ENCODE assay signal across 28 cellular contexts in the genomic region with DNA sequence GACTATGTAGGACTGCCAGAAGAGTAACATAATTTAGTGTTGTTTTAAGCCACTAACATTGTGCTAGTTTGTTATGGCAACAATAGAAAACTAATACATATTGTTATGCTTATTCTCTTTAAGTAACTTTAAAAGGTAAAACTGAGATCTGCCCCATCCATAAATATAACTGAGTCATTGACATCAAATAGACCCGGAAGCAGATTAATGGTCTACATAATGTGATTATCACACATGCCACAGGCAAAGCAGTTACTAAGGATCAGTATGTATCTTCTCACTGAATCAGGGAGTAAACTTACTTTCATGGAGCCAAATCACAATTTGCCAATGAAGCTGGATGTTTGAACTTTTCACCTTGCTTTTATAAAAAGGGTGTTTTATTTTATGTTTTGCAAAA.
"Had no signal": no experiment of that assay in that cellular context is flagged by ENCODE, and none has a peak within 500 bp of the region (broad histone marks: within the 10 kb centered on the region; RNA-seq: fewer than 3 reads in every experiment).

No MANE protein-coding gene starts in this region.

- H3K4me1 Mint-ChIP-seq: brain had no signal

- FAIRE-seq: keratinocyte had no signal

- H3K79me2 ChIP-seq: parathyroid adenoma had no signal

- H2AFZ ChIP-seq: parathyroid adenoma had no signal

- H3K4me3 ChIP-seq: esophagus squamous epithelium, gastroesophageal sphincter, heart left ventricle, mucosa of descending colon, sigmoid colon, smooth muscle cell, testis, vagina had no signal

- H3K27ac Mint-ChIP-seq: activated CD8-positive, alpha-beta T cell treated with anti-CD3 and anti-CD28 coated beads, Interleukin-2, amount 10 ng/mL, durations not matched to agents 7 days and 5 days; activated naive CD4-positive, alpha-beta T cell treated with anti-CD3 and anti-CD28 coated beads, Interleukin-2, amount 50 U/mL, for 72 hours; brain; memory B cell; stimulated activated naive B cell treated with anti-CD40 and anti-IgM and Interleukin-4, amounts not matched to agents 10 μg/mL and 1 μg/mL and 100 μg/mL, for 72 hours; type B pancreatic cell had no signal

- H3K9ac ChIP-seq: parathyroid adenoma had no signal

- H3K4me3 Mint-ChIP-seq: activated CD8-positive, alpha-beta T cell treated with anti-CD3 and anti-CD28 coated beads, Interleukin-2, amount 10 ng/mL, durations not matched to agents 7 days and 5 days; brain; memory B cell; stimulated activated naive B cell treated with anti-CD40 and anti-IgM and Interleukin-4, amounts not matched to agents 10 μg/mL and 1 μg/mL and 100 μg/mL, for 72 hours; type B pancreatic cell had no signal

- H3K9me3 Mint-ChIP-seq: activated naive CD4-positive, alpha-beta T cell treated with anti-CD3 and anti-CD28 coated beads, Interleukin-2, amount 50 U/mL, for 72 hours; memory B cell; stimulated activated naive B cell treated with anti-CD40 and anti-IgM and Interleukin-4, amounts not matched to agents 10 μg/mL and 1 μg/mL and 100 μg/mL, for 72 hours; type B pancreatic cell had no signal

- H3K36me3 ChIP-seq: esophagus squamous epithelium, gastroesophageal sphincter, heart left ventricle, sigmoid colon, vagina had no signal

- H3K36me3 Mint-ChIP-seq: activated naive CD4-positive, alpha-beta T cell treated with anti-CD3 and anti-CD28 coated beads, Interleukin-2, amount 50 U/mL, for 72 hours; brain; memory B cell; stimulated activated naive B cell treated with anti-CD40 and anti-IgM and Interleukin-4, amounts not matched to agents 10 μg/mL and 1 μg/mL and 100 μg/mL, for 72 hours; type B pancreatic cell had no signal

- H3K4me1 ChIP-seq: esophagus squamous epithelium, gastroesophageal sphincter, heart left ventricle, parathyroid adenoma, sigmoid colon, testis, vagina had no signal

- H3K27me3 ChIP-seq: esophagus squamous epithelium, gastroesophageal sphincter, heart left ventricle, sigmoid colon, testis, vagina had no signal

- DNase-seq: activated CD4-positive, alpha-beta T cell treated with anti-CD3 and anti-CD28 coated beads for 1 hour; activated CD4-positive, alpha-beta T cell treated with anti-CD3 and anti-CD28 coated beads, Interleukin-2, amount 50 U/mL, for 1 hour; activated CD8-positive, alpha-beta T cell treated with anti-CD3 and anti-CD28 coated beads, Interleukin-2, amount 10 ng/mL, durations not matched to agents 7 days and 5 days; activated gamma-delta T cell treated with Interleukin-2 at 50 U/mL for 16 hours; aorta; caudate nucleus; dermis blood vessel endothelial cell; effector memory CD4-positive, alpha-beta T cell; esophagus squamous epithelium; heart left ventricle; left colon; mucosa of descending colon; nucleus accumbens; sigmoid colon; stimulated activated CD4-positive, alpha-beta T cell treated with anti-CD3 and anti-CD28 coated beads, Interleukin-15, amount 100 ng/mL, for 24 hours; stimulated activated CD8-positive, alpha-beta memory T cell treated with anti-CD3 and anti-CD28 coated beads, Interleukin-4, amount 100 ng/mL, for 48 hours; stimulated activated naive B cell treated with anti-CD40 and anti-IgM and Interleukin-4, amounts not matched to agents 10 μg/mL and 1 μg/mL and 100 μg/mL, for 72 hours; T-helper 9 cell; testis had no signal

- H3K27me3 Mint-ChIP-seq: memory B cell; stimulated activated naive B cell treated with anti-CD40 and anti-IgM and Interleukin-4, amounts not matched to agents 10 μg/mL and 1 μg/mL and 100 μg/mL, for 72 hours; type B pancreatic cell had no signal

- ATAC-seq: activated CD8-positive, alpha-beta T cell treated with anti-CD3 and anti-CD28 coated beads, Interleukin-2, amount 10 ng/mL, durations not matched to agents 7 days and 5 days; activated naive CD4-positive, alpha-beta T cell treated with anti-CD3 and anti-CD28 coated beads, Interleukin-2, amount 50 U/mL, for 72 hours; gastroesophageal sphincter; heart left ventricle; left colon; mucosa of descending colon; stimulated activated naive B cell treated with anti-CD40 and anti-IgM and Interleukin-4, amounts not matched to agents 10 μg/mL and 1 μg/mL and 100 μg/mL, for 72 hours had no signal

- H3K27ac ChIP-seq: esophagus squamous epithelium, gastroesophageal sphincter, heart left ventricle, parathyroid adenoma, sigmoid colon, testis, vagina had no signal

- H3K9me3 ChIP-seq: esophagus squamous epithelium, gastroesophageal sphincter, heart left ventricle, mucosa of descending colon, sigmoid colon, testis, vagina had no signal

- H3K4me2 ChIP-seq: smooth muscle cell had no signal
